In the genomic region with DNA sequence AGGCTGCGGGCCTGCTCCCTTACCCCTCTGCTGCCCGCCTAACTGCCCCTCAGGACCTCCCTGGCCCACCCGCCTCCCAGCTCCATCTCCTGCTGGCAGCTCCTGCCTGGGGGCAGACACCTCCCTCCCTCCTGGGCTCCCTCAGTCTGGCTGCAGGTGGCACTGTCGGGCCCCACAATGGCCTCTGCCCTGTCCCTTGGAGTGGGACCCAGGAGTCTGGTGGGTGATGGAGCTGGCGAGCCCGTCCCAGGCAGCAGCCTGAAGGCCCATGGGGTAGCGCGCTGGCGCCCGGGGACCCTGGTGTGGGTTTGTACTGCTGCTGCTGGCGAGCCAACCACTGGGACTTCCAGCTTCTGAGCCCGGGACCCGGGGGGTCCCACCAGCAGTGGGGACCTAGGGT, we compare ENCODE assay signal across 22 cellular contexts.
DNase-seq lines count a peak whose midpoint lies in the region; ATAC-seq, FAIRE-seq and TF ChIP-seq lines count a peak whose summit lies in the region.
"Had no signal": no experiment of that assay in that cellular context is flagged by ENCODE, and none has a peak within 500 bp of the region (broad histone marks: within the 10 kb centered on the region; RNA-seq: fewer than 3 reads in every experiment).

No MANE protein-coding gene starts in this region.

- H3K27me3 ChIP-seq in HepG2 (ENCODE audit: control insufficient read depth in 1 of 2, insufficient read depth in 2 of 2, low read length in 2 of 2): no peaks in the 10 kb centered on the region
- no peaks in the 10 kb centered on the region for H3K27me3 ChIP-seq in right lobe of liver
- no peaks in the 10 kb centered on the region for H3K27me3 ChIP-seq in Panc1 (ENCODE audit: control insufficient read depth, insufficient read depth, low read length)
- H3K27me3 ChIP-seq in foreskin keratinocyte: no peaks in the 10 kb centered on the region
- H3K27me3 ChIP-seq: colonic mucosa, upper lobe of left lung had no signal

- H3K36me3 ChIP-seq in HepG2 (replicated peaks in 1 of 2; ENCODE audit: control insufficient read depth in 1 of 2, insufficient read depth in 2 of 2, low read length in 2 of 2) (peaks cover 18 to 33% of the 10 kb centered on the region in 2 experiments; a peak in 4 of 5 replicates), right lobe of liver (peaks cover 0 to 15% (median 0%) of the 10 kb centered on the region in 4 donors), Panc1 (ENCODE audit: control insufficient read depth, insufficient read depth, low read length) (no peaks in the 10 kb centered on the region)
- H3K36me3 ChIP-seq: colonic mucosa had no signal

- ATAC-seq in HepG2 (no peak), right lobe of liver (no peak), Panc1 (peak; percentile 39; the same call in 1 of the 2 replicates), foreskin keratinocyte (no peak), HG02678 (IDR thresholded peaks at IDR 0.05; ENCODE audit: unreplicated experiment) (no peak), HG03159 (IDR thresholded peaks at IDR 0.05; ENCODE audit: unreplicated experiment) (no peak)
- ATAC-seq: left colon, right cardiac atrium had no signal

- intact Hi-C loops in HepG2 (cut with micrococcal nuclease; ENCODE audit: unreplicated experiment) (no loop called here), right lobe of liver (cut with DNase I) (loop anchor here in 1 of 2 donors (10.0 kb wide), 1 partner anchor 102 kb away; no protein-coding TSS in a partner anchor), Panc1 (cut with micrococcal nuclease; ENCODE audit: unreplicated experiment) (no loop called here)

- H3K27ac ChIP-seq in HepG2 (ENCODE audit: extremely low read length, insufficient read depth, low read length): no peak overlapping the region
- H3K27ac ChIP-seq in right lobe of liver: no peak overlapping the region
- no peak overlapping the region for H3K27ac ChIP-seq in Panc1 (ENCODE audit: low read length)
- no peak overlapping the region for H3K27ac ChIP-seq in foreskin keratinocyte
- H3K27ac ChIP-seq: colonic mucosa, upper lobe of left lung had no signal

- no peak for FAIRE-seq in HepG2 (lab: Jason Lieb, UNC)
- FAIRE-seq: endometrium had no signal

- no peaks in the 10 kb centered on the region for H3K4me1 ChIP-seq in HepG2 (ENCODE audit: insufficient read depth, low read length)
- peaks cover 0 to 20% (median 8%) of the 10 kb centered on the region in 4 donors for H3K4me1 ChIP-seq in right lobe of liver
- peaks cover 9% of the 10 kb centered on the region; the same call in 1 of the 2 replicates for H3K4me1 ChIP-seq in Panc1 (ENCODE audit: control insufficient read depth, insufficient read depth, low read length)
- H3K4me1 ChIP-seq in foreskin keratinocyte: no peaks in the 10 kb centered on the region

- no peak for TF ChIP-seq RAD21 in HepG2 (CRISPR knock-in tag; IDR thresholded peaks at IDR 0.05)

- BruUV-seq in HepG2 (replicated peaks; lab: Mats Ljungman, UMichigan) (no TSS peak), Panc1 (replicated peaks; lab: Mats Ljungman, UMichigan) (no TSS peak)

- H3K4me3 ChIP-seq in HepG2 (replicated peaks in 1 of 3; ENCODE audit: insufficient read depth in 1 of 3, low read depth in 2 of 3, low read length in 3 of 3): no peak overlapping the region
- no peak overlapping the region for H3K4me3 ChIP-seq in right lobe of liver
- H3K4me3 ChIP-seq in Panc1 (ENCODE audit: low read depth in 2 of 2, low read length in 2 of 2): no peak overlapping the region
- H3K4me3 ChIP-seq: colonic mucosa, upper lobe of left lung had no signal

- H3K4me2 ChIP-seq in HepG2 (ENCODE audit: low read depth, low read length): no peak overlapping the region

- POLR2A ChIA-PET in HepG2 (lab: Yijun Ruan, JAX) (no interaction called here), Panc1 (lab: Charles Lee) (no interaction called here)

- H3K9me3 ChIP-seq in HepG2 (ENCODE audit: low read length) (no peaks in the 10 kb centered on the region), right lobe of liver (no peaks in the 10 kb centered on the region), Panc1 (ENCODE audit: control insufficient read depth, insufficient read depth, low read depth, low read length) (no peaks in the 10 kb centered on the region)
- H3K9me3 ChIP-seq: colonic mucosa, upper lobe of left lung had no signal

- no peaks in the 10 kb centered on the region for H3K79me2 ChIP-seq in HepG2 (ENCODE audit: insufficient read depth, low read length)

- H3K9ac ChIP-seq in HepG2 (ENCODE audit: insufficient read depth, low read depth, low read length): no peak overlapping the region

- TF ChIP-seq EP300 in HepG2 (IDR thresholded peaks at IDR 0.05; ENCODE audit: low read depth in 2 of 2, low read length in 2 of 2): no peak
- TF ChIP-seq EP300 in HepG2 (CRISPR knock-in tag; IDR thresholded peaks at IDR 0.05; ENCODE audit: borderline replicate concordance): no peak

- no peak for TF ChIP-seq POLR2A in HepG2 (IDR thresholded peaks at IDR 0.05; ENCODE audit: insufficient read depth in 1 of 2, low read depth in 2 of 2, low read length in 2 of 2)
- no peak for TF ChIP-seq POLR2A in right lobe of liver (IDR thresholded peaks at IDR 0.05)

- in situ Hi-C loops in HepG2 (cut with HindIII; ENCODE audit: extremely low pct_ligation_motif_present, low pct_unique_long_range_greater_than_20kb) (no loop called here), Panc1 (cut with HindIII; ENCODE audit: low pct_unique_long_range_greater_than_20kb, low sequenced_read_pairs) (no loop called here)

- no peak overlapping the region for H2AFZ ChIP-seq in HepG2 (ENCODE audit: low read length)

- peaks cover 17% of the 10 kb centered on the region; the same call in 1 of the 2 replicates for H4K20me1 ChIP-seq in HepG2 (ENCODE audit: insufficient read depth, low read length)

- 80% methylated on average over 1 of the region's 13 CpGs for WGBS in HepG2 (ENCODE audit: low lambda C conversion rate)
- WGBS in right lobe of liver (ENCODE audit: insufficient coverage, low coverage, low lambda C conversion rate, missing lambda C conversion rate): no CpG with 5 or more reads among the region's 13 CpGs

- CTCF ChIA-PET in HepG2 (lab: Yijun Ruan, JAX; ENCODE audit: low intra/inter-chr PET ratio, low total read pairs) (no interaction called here), Panc1 (lab: Charles Lee) (interaction anchor here (0.5 to 1.5 kb wide), 3 partner anchors 97 to 276 kb away, joined by 3 read pairs; no protein-coding TSS in a partner anchor)

- DNase-seq in HepG2 (ENCODE audit: low spot score): no peak
- DNase-seq in right lobe of liver: no peak
- DNase-seq in Panc1 (ENCODE audit: low read depth, low spot score): no peak
- no peak for DNase-seq in foreskin keratinocyte
- no peak for DNase-seq in NCI-H1092 treated with DMSO at 0.1 percent for 48 hours (lab: John Stamatoyannopoulos, UW)
- DNase-seq in middle frontal gyrus (ENCODE audit: extremely low spot score, low spot score): no peak
- DNase-seq: activated gamma-delta T cell treated with Interleukin-2 at 50 U/mL for 16 hours; amniotic stem cell; CD4-positive, alpha-beta memory T cell; colonic mucosa; DMS79 treated with DMSO at 0.1 percent for 48 hours; GOT3; KG1; left colon; NCI-H1417; NCI-H2171; NCI-H748 treated with DMSO at 0.1 percent for 48 hours had no signal

- TF ChIP-seq CTCF in HepG2 (CRISPR knock-in tag; IDR thresholded peaks at IDR 0.05): no peak
- no peak for TF ChIP-seq CTCF in right lobe of liver (IDR thresholded peaks at IDR 0.05)
- TF ChIP-seq CTCF in Panc1 (IDR thresholded peaks at IDR 0.05): no peak; the same call in 1 of the 2 replicates
- TF ChIP-seq CTCF in foreskin keratinocyte (conservative IDR thresholded peaks at IDR 0.05): peak; percentile 38

TF ChIP-seq in HepG2, 621 proteins besides CTCF, POLR2A, EP300 and RAD21:
- TF ChIP-seq KLF12 (CRISPR knock-in tag; IDR thresholded peaks at IDR 0.05; ENCODE audit: borderline replicate concordance) (no peak), NFE2L2 (IDR thresholded peaks at IDR 0.05; ENCODE audit: low read length) (no peak), AGO2 (optimal IDR thresholded peaks at IDR 0.05; ENCODE audit: low read depth, low read length) (peak; percentile 31)
